ENCODE assay signal across 11 cellular contexts in the genomic region with DNA sequence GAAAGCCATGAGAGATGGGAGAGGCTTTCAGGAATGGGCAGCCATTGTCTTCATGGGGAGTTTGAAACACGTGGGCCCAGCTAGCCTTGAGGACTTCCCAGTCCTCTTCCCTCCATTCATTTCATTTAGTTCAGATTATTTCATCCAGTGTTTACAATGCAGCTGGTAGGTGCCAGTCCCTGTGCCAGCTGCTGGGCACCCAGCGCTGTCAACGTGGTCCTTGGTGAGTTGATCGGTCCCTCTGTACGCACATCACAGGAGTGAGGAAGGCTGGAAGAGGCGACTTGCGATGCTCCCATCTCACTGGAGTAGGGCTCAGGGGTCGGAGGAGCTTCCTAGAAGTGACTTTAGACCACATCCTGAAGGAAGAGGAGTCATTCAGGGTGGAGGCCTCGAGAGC.
DNase-seq lines count a peak whose midpoint lies in the region; ATAC-seq and TF ChIP-seq lines count a peak whose summit lies in the region.
"Had no signal": no experiment of that assay in that cellular context is flagged by ENCODE, and none has a peak within 500 bp of the region (broad histone marks: within the 10 kb centered on the region; RNA-seq: fewer than 3 reads in every experiment).

No MANE protein-coding gene starts in this region.

- 87 to 96% methylated on average over 9 of the region's 9 CpGs for WGBS in tibial nerve, 2 donors

- H3K9me3 Mint-ChIP-seq in activated naive CD4-positive, alpha-beta T cell treated with anti-CD3 and anti-CD28 coated beads, Interleukin-2, amount 10 ng/mL, durations not matched to agents 7 days and 5 days, result no peaks in the 10 kb centered on the region
- no peaks in the 10 kb centered on the region for H3K9me3 Mint-ChIP-seq in natural killer cell
- no peaks in the 10 kb centered on the region for H3K9me3 Mint-ChIP-seq in naive thymus-derived CD8-positive, alpha-beta T cell

- POLR2A ChIA-PET in naive thymus-derived CD8-positive, alpha-beta T cell (lab: Charles Lee), result no interaction called here

- H3K4me3 ChIP-seq in breast epithelium (no peak overlapping the region), tibial nerve (no peak overlapping the region)

- H3K27ac ChIP-seq in breast epithelium (peak overlapping the region; percentile 89 to 90), tibial nerve (peak overlapping the region; percentile 23 to 85 (median 75))
- H3K27ac ChIP-seq: HL-60 had no signal

- ATAC-seq in natural killer cell (no peak), GM21576 (IDR thresholded peaks at IDR 0.05; ENCODE audit: unreplicated experiment) (no peak)
- ATAC-seq in naive thymus-derived CD8-positive, alpha-beta T cell, result no peak

- CTCF ChIA-PET in activated naive CD4-positive, alpha-beta T cell treated with anti-CD3 and anti-CD28 coated beads, Interleukin-2, amount 10 ng/mL, durations not matched to agents 7 days and 5 days (lab: Charles Lee), result no interaction called here

- no peak for TF ChIP-seq EP300 in tibial nerve (IDR thresholded peaks at IDR 0.05)

- H3K4me1 ChIP-seq in breast epithelium, result peaks cover 2 to 30% of the 10 kb centered on the region in 2 donors
- H3K4me1 ChIP-seq in tibial nerve, result peaks cover 0 to 42% (median 20%) of the 10 kb centered on the region in 4 donors

- no peak for TF ChIP-seq CTCF in breast epithelium (IDR thresholded peaks at IDR 0.05)
- TF ChIP-seq CTCF in natural killer cell (IDR thresholded peaks at IDR 0.05), result no peak
- TF ChIP-seq CTCF in tibial nerve (IDR thresholded peaks at IDR 0.05), result no peak

- no peaks in the 10 kb centered on the region for H3K36me3 ChIP-seq in breast epithelium
- no peaks in the 10 kb centered on the region for H3K36me3 ChIP-seq in tibial nerve

- peaks cover 62% of the 10 kb centered on the region for H3K4me1 Mint-ChIP-seq in activated naive CD4-positive, alpha-beta T cell treated with anti-CD3 and anti-CD28 coated beads, Interleukin-2, amount 10 ng/mL, durations not matched to agents 7 days and 5 days
- peaks cover 16 to 23% of the 10 kb centered on the region in 2 donors for H3K4me1 Mint-ChIP-seq in natural killer cell
- peaks cover 0 to 8% (median 3%) of the 10 kb centered on the region in 4 donors for H3K4me1 Mint-ChIP-seq in naive thymus-derived CD8-positive, alpha-beta T cell

- H3K4me3 Mint-ChIP-seq in activated naive CD4-positive, alpha-beta T cell treated with anti-CD3 and anti-CD28 coated beads, Interleukin-2, amount 10 ng/mL, durations not matched to agents 7 days and 5 days, result no peak overlapping the region
- H3K4me3 Mint-ChIP-seq in natural killer cell, result no peak overlapping the region
- H3K4me3 Mint-ChIP-seq in naive thymus-derived CD8-positive, alpha-beta T cell, result no peak overlapping the region

- H3K9me3 ChIP-seq in breast epithelium (no peaks in the 10 kb centered on the region), tibial nerve (no peaks in the 10 kb centered on the region)

- H3K27me3 Mint-ChIP-seq in activated naive CD4-positive, alpha-beta T cell treated with anti-CD3 and anti-CD28 coated beads, Interleukin-2, amount 10 ng/mL, durations not matched to agents 7 days and 5 days, result no peaks in the 10 kb centered on the region
- no peaks in the 10 kb centered on the region for H3K27me3 Mint-ChIP-seq in natural killer cell (ENCODE audit: low read depth in 2 of 2)
- H3K27me3 Mint-ChIP-seq in naive thymus-derived CD8-positive, alpha-beta T cell, result no peaks in the 10 kb centered on the region
- H3K27me3 Mint-ChIP-seq: progenitor cell of endocrine pancreas had no signal

- H3K36me3 Mint-ChIP-seq in activated naive CD4-positive, alpha-beta T cell treated with anti-CD3 and anti-CD28 coated beads, Interleukin-2, amount 10 ng/mL, durations not matched to agents 7 days and 5 days, result peaks cover 60% of the 10 kb centered on the region
- H3K36me3 Mint-ChIP-seq in natural killer cell, result peaks cover 9% of the 10 kb centered on the region
- H3K36me3 Mint-ChIP-seq in naive thymus-derived CD8-positive, alpha-beta T cell, result peaks cover 0 to 77% (median 21%) of the 10 kb centered on the region in 3 donors

- peak overlapping the region; percentile 38 for H3K27ac Mint-ChIP-seq in activated naive CD4-positive, alpha-beta T cell treated with anti-CD3 and anti-CD28 coated beads, Interleukin-2, amount 10 ng/mL, durations not matched to agents 7 days and 5 days
- H3K27ac Mint-ChIP-seq in natural killer cell, result peak overlapping the region; percentile 40 to 45
- H3K27ac Mint-ChIP-seq in naive thymus-derived CD8-positive, alpha-beta T cell, result peak overlapping the region in 3 of 10 donors; percentile 22 to 79 (median 35)
- H3K27ac Mint-ChIP-seq: progenitor cell of endocrine pancreas had no signal

- H3K27me3 ChIP-seq in breast epithelium (no peaks in the 10 kb centered on the region), tibial nerve (no peaks in the 10 kb centered on the region)

- intact Hi-C loops in breast epithelium (cut with DNase I; ENCODE audit: low total_unique reads), result no loop called here
- intact Hi-C loops in natural killer cell (cut with micrococcal nuclease), result no loop called here

- no peak for DNase-seq in activated naive CD4-positive, alpha-beta T cell treated with anti-CD3 and anti-CD28 coated beads, Interleukin-2, amount 10 ng/mL, durations not matched to agents 7 days and 5 days
- no peak for DNase-seq in activated naive CD4-positive, alpha-beta T cell treated with Interleukin-2 at 50 U/mL for 16 hours
- no peak for DNase-seq in breast epithelium (ENCODE audit: low spot score in 2 of 2)
- DNase-seq in natural killer cell, result no peak
- DNase-seq in tibial nerve (ENCODE audit: low spot score in 2 of 2), result no peak
- no peak for DNase-seq in naive thymus-derived CD8-positive, alpha-beta T cell
- DNase-seq in COLO829 (ENCODE audit: low spot score), result no peak
- DNase-seq: DMS153 had no signal

- TF ChIP-seq POLR2A in breast epithelium (IDR thresholded peaks at IDR 0.05) (no peak), tibial nerve (IDR thresholded peaks at IDR 0.05) (no peak)
